In the genomic region with DNA sequence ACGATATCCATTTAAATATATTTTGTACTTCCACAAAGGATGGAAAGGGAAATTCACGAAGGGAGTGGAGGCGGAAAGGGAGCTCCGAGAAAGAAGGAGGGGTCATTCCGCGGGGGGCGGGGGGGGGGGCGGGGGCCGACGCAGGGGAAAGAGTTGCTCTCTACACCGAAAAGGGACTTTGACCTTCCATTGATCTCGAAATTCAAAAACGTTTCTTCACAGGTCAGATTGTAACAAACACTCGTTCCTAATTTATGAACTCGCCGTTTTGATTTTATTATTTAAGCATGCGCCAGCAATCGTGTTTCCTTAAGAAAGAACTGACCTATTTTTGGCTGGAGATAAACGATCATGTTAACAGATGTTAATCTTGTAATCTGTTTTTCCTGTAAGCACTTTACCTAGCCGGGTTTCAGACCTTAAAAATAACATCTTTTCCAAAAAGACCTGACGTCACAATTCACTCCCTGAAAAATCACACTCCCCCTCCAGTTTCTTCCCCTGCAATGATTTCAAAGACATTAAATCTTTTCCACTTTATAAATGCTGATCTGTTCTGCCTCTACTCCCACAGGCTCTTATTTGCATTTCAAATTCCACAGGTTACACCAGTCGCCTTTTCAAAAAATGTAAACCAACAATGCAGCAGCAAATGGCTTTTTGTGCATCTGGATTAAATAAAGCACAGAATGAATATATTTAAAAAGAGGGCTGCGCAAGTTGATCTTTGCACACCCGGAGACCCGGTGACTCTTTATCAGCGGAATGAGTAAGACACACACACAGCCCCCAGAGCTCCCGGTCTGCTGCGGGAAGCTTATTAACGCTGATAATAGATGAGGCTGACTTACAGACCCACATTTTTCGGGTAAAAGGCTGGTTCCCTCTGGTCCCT, we compare ENCODE assay signal across 8 cellular contexts. TPM values are rescaled to one million over a fixed set of nuclear protein-coding genes. Genes with fewer than 3 reads are reported as not detected.
DNase-seq lines count a peak whose midpoint lies in the region; ATAC-seq and TF ChIP-seq lines count a peak whose summit lies in the region.

No MANE protein-coding gene starts in this region.

- peaks cover 34% of the 10 kb centered on the region for H3K4me1 ChIP-seq in CD4-positive, alpha-beta memory T cell (ENCODE audit: insufficient read depth, low read length)
- H3K4me1 ChIP-seq in OCI-LY7 (ENCODE audit: insufficient read depth, low read length, poor library complexity, severe bottlenecking) = peaks cover 44% of the 10 kb centered on the region

- peak in 3 of 5 donors; percentile 4 to 15 (median 11) for DNase-seq in CD4-positive, alpha-beta memory T cell
- peak; percentile 34 for DNase-seq in OCI-LY7 (ENCODE audit: low spot score)
- peak; percentile 76 for DNase-seq in islet precursor cell
- peak; percentile 36 for DNase-seq in stimulated activated CD8-positive, alpha-beta memory T cell treated with anti-CD3 and anti-CD28 coated beads, Interleukin-4, amount 100 ng/mL, for 48 hours

- H2AFZ ChIP-seq in OCI-LY7 (ENCODE audit: low read length) = no peak overlapping the region

- no peaks in the 10 kb centered on the region for H3K9me2 ChIP-seq in OCI-LY7 (ENCODE audit: insufficient read depth, low read length)

- H3K79me2 ChIP-seq in OCI-LY7 (ENCODE audit: insufficient read depth, low read depth, low read length) = peaks cover 57% of the 10 kb centered on the region

- intact Hi-C loops in CD4-positive, alpha-beta memory T cell (cut with micrococcal nuclease) = loop anchor here (5.0 kb wide), 2 partner anchors 229 to 329 kb away; partner anchors contain the start of gene ZNF236
- intact Hi-C loops in OCI-LY7 (cut with micrococcal nuclease; ENCODE audit: unreplicated experiment) = loop anchor here (2.0 to 10.0 kb wide), 4 partner anchors 329 to 1279 kb away; partner anchors contain the start of genes TSHZ1 and ZNF236

- ATAC-seq in GM19328 (IDR thresholded peaks at IDR 0.05; ENCODE audit: unreplicated experiment) = peak; percentile 7
- ATAC-seq in HG03432 (IDR thresholded peaks at IDR 0.05; ENCODE audit: unreplicated experiment) = peak; percentile 16
- ATAC-seq in activated CD4-positive, CD25-positive, alpha-beta regulatory T cell treated with anti-CD3 and anti-CD28 coated beads, Interleukin-2, amount 50 U/mL, for 24 hours = no peak

- no peaks in the 10 kb centered on the region for H3K9me3 ChIP-seq in CD4-positive, alpha-beta memory T cell (ENCODE audit: control insufficient read depth in 1 of 2, low read length in 2 of 2)
- no peaks in the 10 kb centered on the region for H3K9me3 ChIP-seq in OCI-LY7 (ENCODE audit: low read length)

- peaks cover 20% of the 10 kb centered on the region; the same call in 1 of the 2 replicates for H4K20me1 ChIP-seq in OCI-LY7 (ENCODE audit: insufficient read depth, low read length)

- CTCF ChIA-PET in CD4-positive, alpha-beta memory T cell (lab: Charles Lee; ENCODE audit: partially characterized antibody) = no interaction called here
- CTCF ChIA-PET in OCI-LY7 (lab: Charles Lee; ENCODE audit: unreplicated experiment) = interaction anchor here (0.6 kb wide), 1 partner anchor 56 kb away, joined by 5 read pairs; no protein-coding TSS in a partner anchor

- BruUV-seq in OCI-LY7 (replicated peaks; lab: Mats Ljungman, UMichigan) = no TSS peak

- H3K4me2 ChIP-seq in OCI-LY7 (ENCODE audit: low read length) = peak overlapping the region; percentile 81

- POLR2A ChIA-PET in CD4-positive, alpha-beta memory T cell (lab: Charles Lee; ENCODE audit: partially characterized antibody) = no interaction called here
- POLR2A ChIA-PET in OCI-LY7 (lab: Charles Lee) = no interaction called here

- peak overlapping the region; percentile 26 for H3K27ac ChIP-seq in CD4-positive, alpha-beta memory T cell (ENCODE audit: low read depth, low read length)
- peak overlapping the region; percentile 86 for H3K27ac ChIP-seq in OCI-LY7 (ENCODE audit: low read depth, low read length, poor library complexity, severe bottlenecking)

- no peaks in the 10 kb centered on the region for H3K36me3 ChIP-seq in CD4-positive, alpha-beta memory T cell (ENCODE audit: insufficient read depth, low read length)
- H3K36me3 ChIP-seq in OCI-LY7 (ENCODE audit: insufficient read depth, low read length) = no peaks in the 10 kb centered on the region; the same call in 1 of the 2 replicates

- no peak for TF ChIP-seq CTCF in OCI-LY7 (conservative IDR thresholded peaks at IDR 0.05; ENCODE audit: low read length)
- TF ChIP-seq CTCF in brain (conservative IDR thresholded peaks at IDR 0.05) = no peak

- peak overlapping the region in 6 of 7 donors; percentile 57 to 90 (median 82) for H3K27ac Mint-ChIP-seq in CD4-positive, alpha-beta memory T cell
- H3K27ac Mint-ChIP-seq in brain = peak overlapping the region; percentile 73 to 98 (median 87)

- peak overlapping the region; percentile 81 to 93 (median 89) for H3K4me3 Mint-ChIP-seq in CD4-positive, alpha-beta memory T cell
- peak overlapping the region; percentile 86 to 95 (median 90) for H3K4me3 Mint-ChIP-seq in brain

- H3K9me3 Mint-ChIP-seq in CD4-positive, alpha-beta memory T cell = peaks cover 0 to 4% (median 0%) of the 10 kb centered on the region in 8 donors
- peaks cover 0 to 2% (median 0%) of the 10 kb centered on the region in 5 experiments for H3K9me3 Mint-ChIP-seq in brain

- H3K27me3 ChIP-seq in CD4-positive, alpha-beta memory T cell (ENCODE audit: insufficient read depth, low read length) = peaks cover 30% of the 10 kb centered on the region

- H3K4me1 Mint-ChIP-seq in CD4-positive, alpha-beta memory T cell = peaks cover 18 to 52% (median 36%) of the 10 kb centered on the region in 4 donors
- H3K4me1 Mint-ChIP-seq in brain = peaks cover 43% of the 10 kb centered on the region

- peak overlapping the region; percentile 38 to 75 for H3K4me3 ChIP-seq in CD4-positive, alpha-beta memory T cell (ENCODE audit: low read length in 2 of 2)
- H3K4me3 ChIP-seq in OCI-LY7 (ENCODE audit: low read depth, low read length, poor library complexity, severe bottlenecking) = peak overlapping the region; percentile 77

- peaks cover 0 to 8% of the 10 kb centered on the region in 2 donors for H3K36me3 Mint-ChIP-seq in CD4-positive, alpha-beta memory T cell
- no peaks in the 10 kb centered on the region for H3K36me3 Mint-ChIP-seq in brain

- peaks cover 49 to 52% of the 10 kb centered on the region in 2 donors for H3K27me3 Mint-ChIP-seq in CD4-positive, alpha-beta memory T cell
- H3K27me3 Mint-ChIP-seq in brain = peaks cover 15% of the 10 kb centered on the region

RNA-seq across cellular contexts. Expression of gene ZNF516, which starts 1.6 kb away (rescaled TPM):
- 1 to 10 TPM; 7.7 to 9.9 TPM for total RNA-seq in CD4-positive, alpha-beta memory T cell
- 1 to 10 TPM in 1 of 2 donors, under 1 TPM in 1; 0.25 to 2.2 TPM for polyA plus RNA-seq in CD4-positive, alpha-beta memory T cell
- total RNA-seq in OCI-LY7 (2014; rRNA removed; shearing (Covaris generic)) = 14.3 and 16.2 TPM in 2 replicates
- total RNA-seq in OCI-LY7 (2022) = 32.3 and 38.2 TPM in 2 replicates
- polyA plus RNA-seq in brain (ENCODE audit: insufficient read depth, low read depth, low replicate concordance) = 29.0 TPM

Comparison
In these comparisons a context has a peak if more than half of its experiments do, and no peak if none do; other contexts are left out.
1. DNase-seq: peak in every context shown above with its lines; median percentile 76 in islet precursor cell; 36 in stimulated activated CD8-positive, alpha-beta memory T cell treated with anti-CD3 and anti-CD28 coated beads, Interleukin-4, amount 100 ng/mL, for 48 hours; 34 in OCI-LY7; 11 in CD4-positive, alpha-beta memory T cell.
2. ATAC-seq: peak in GM19328 (single experiment) and HG03432 (single experiment); none in activated CD4-positive, CD25-positive, alpha-beta regulatory T cell treated with anti-CD3 and anti-CD28 coated beads, Interleukin-2, amount 50 U/mL, for 24 hours (0 of 2).